ENCODE assay signal across 32 cellular contexts in the genomic region with DNA sequence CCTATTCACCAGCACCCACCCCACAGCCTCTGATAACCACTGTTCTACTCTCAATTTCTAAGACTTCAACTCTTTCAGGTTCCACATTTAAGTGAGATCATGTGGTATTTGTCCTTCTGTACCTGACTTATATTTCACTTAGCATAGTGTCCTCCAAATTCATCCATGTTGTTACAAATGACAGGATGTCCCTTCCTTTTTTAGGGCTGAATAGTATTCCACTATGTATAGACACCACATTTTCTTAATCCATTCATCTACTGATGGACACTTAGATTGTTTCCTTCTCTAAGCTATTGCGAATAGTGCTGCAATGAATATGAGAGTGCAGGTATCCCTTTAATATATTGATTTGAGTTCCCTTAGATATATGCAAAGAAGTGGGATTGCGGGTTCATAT.
"Had no signal": no experiment of that assay in that cellular context is flagged by ENCODE, and none has a peak within 500 bp of the region (broad histone marks: within the 10 kb centered on the region; RNA-seq: fewer than 3 reads in every experiment).

No MANE protein-coding gene starts in this region.

- FAIRE-seq: astrocyte, bronchial epithelial cell had no signal

- H3K4me1 ChIP-seq: adrenal gland, ascending aorta, body of pancreas, breast epithelium had no signal

- H3K27me3 ChIP-seq: adrenal gland, ascending aorta, body of pancreas, brain microvascular endothelial cell, breast epithelium, cardiac muscle cell had no signal

- H3K36me3 ChIP-seq: adrenal gland, ascending aorta, brain microvascular endothelial cell, breast epithelium, cardiac muscle cell had no signal

- H3K9me3 ChIP-seq: adrenal gland, ascending aorta, body of pancreas, breast epithelium had no signal

- DNase-seq: activated effector memory CD4-positive, alpha-beta T cell treated with anti-CD3 and anti-CD28 coated beads, Interleukin-2, amount 50 U/mL, for 16 hours; activated effector memory CD4-positive, alpha-beta T cell treated with Interleukin-2 at 50 U/mL for 16 hours; activated gamma-delta T cell; activated gamma-delta T cell treated with Interleukin-2 at 50 U/mL for 16 hours; activated naive CD4-positive, alpha-beta T cell; activated naive CD4-positive, alpha-beta T cell treated with anti-CD3 and anti-CD28 coated beads for 36 hours; activated naive CD4-positive, alpha-beta T cell treated with anti-CD3 and anti-CD28 coated beads, Interleukin-2, amount 10 ng/mL, durations not matched to agents 7 days and 5 days; activated naive CD4-positive, alpha-beta T cell treated with anti-CD3 and anti-CD28 coated beads, Interleukin-2, amount 50 U/mL, for 16 hours; activated naive CD4-positive, alpha-beta T cell treated with Interleukin-2 at 50 U/mL for 16 hours; activated naive CD8-positive, alpha-beta T cell treated with anti-CD3 and anti-CD28 coated beads for 36 hours; activated naive CD8-positive, alpha-beta T cell treated with anti-CD3 and anti-CD28 coated beads, Interleukin-2, amount 10 ng/mL, durations not matched to agents 7 days and 5 days; activated naive CD8-positive, alpha-beta T cell treated with anti-CD3 and anti-CD28 coated beads, Interleukin-2, amount 50 U/mL, for 24 hours; activated T-cell treated with anti-CD3 and anti-CD28 coated beads, Interleukin-2, amount 50 U/mL, for 4 hours; activated T-cell treated with anti-CD3 and anti-CD28 coated beads, Interleukin-2, amount 50 U/mL, for 48 hours; activated T-cell treated with anti-CD3 and anti-CD28 coated beads, Interleukin-2, amount 50 U/mL, for 72 hours; adrenal gland; amniotic stem cell; amygdala; anterior cingulate cortex; aorta; body of pancreas; brain microvascular endothelial cell; caudate nucleus; central memory CD4-positive, alpha-beta T cell; cerebellar nuclear complex had no signal

- H3K4me3 ChIP-seq: adrenal gland, ascending aorta, body of pancreas, breast epithelium, cardiac muscle cell had no signal

- ATAC-seq: activated naive CD4-positive, alpha-beta T cell treated with anti-CD3 and anti-CD28 coated beads, Interleukin-2, amount 50 U/mL, for 72 hours; activated naive CD8-positive, alpha-beta T cell treated with anti-CD3 and anti-CD28 coated beads, Interleukin-2, amount 50 U/mL, for 24 hours; activated T-cell treated with anti-CD3 and anti-CD28 coated beads, Interleukin-2, amount 50 U/mL, for 4 hours; activated T-cell treated with anti-CD3 and anti-CD28 coated beads, Interleukin-2, amount 50 U/mL, for 72 hours; activated T-helper 17 cell treated with anti-CD3 and anti-CD28 coated beads, Interleukin-2, amount 50 U/mL, for 72 hours; body of pancreas had no signal

- H3K27ac ChIP-seq: adrenal gland, ascending aorta, body of pancreas, brain microvascular endothelial cell, breast epithelium, cardiac muscle cell had no signal
